26 cellular contexts compared by ENCODE assay signal in the genomic region with DNA sequence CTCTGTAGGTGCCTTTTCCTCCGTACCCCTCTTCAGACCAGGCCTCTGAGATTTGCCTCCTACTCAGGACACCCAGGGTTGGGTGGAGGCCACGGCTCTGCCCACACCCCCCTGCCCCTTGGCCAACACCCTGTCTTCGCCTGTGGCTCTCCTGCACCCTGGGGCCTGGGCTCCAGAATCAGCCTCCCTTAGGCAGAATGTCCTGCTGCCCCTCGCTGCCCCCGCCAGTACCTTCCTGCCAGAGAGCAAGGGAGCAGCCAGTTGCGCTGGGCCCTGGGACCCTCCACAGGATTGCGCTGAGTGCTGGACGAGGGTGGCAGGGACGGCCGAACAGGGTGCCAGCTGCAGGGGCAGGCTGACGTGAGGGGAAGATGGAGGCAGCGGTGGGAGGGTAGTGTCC. TPM values are rescaled to one million over a fixed set of nuclear protein-coding genes. Genes with fewer than 3 reads are reported as not detected.
DNase-seq lines count a peak whose midpoint lies in the region; ATAC-seq and TF ChIP-seq lines count a peak whose summit lies in the region.
"Had no signal": no experiment of that assay in that cellular context is flagged by ENCODE, and none has a peak within 500 bp of the region (broad histone marks: within the 10 kb centered on the region; RNA-seq: fewer than 3 reads in every experiment).

No MANE protein-coding gene starts in this region.

- peaks cover 100% of the 10 kb centered on the region for H3K79me2 ChIP-seq in SK-N-SH (ENCODE audit: insufficient read depth)

- no peak overlapping the region for H2BK5ac ChIP-seq in neuronal stem cell (ENCODE audit: low read length)

- H3K9me3 ChIP-seq in heart right ventricle: no peaks in the 10 kb centered on the region
- H3K9me3 ChIP-seq in neuronal stem cell (replicated peaks in 1 of 2; ENCODE audit: control insufficient read depth in 2 of 2, insufficient read depth in 1 of 2, low read depth in 1 of 2, low read length in 2 of 2): no peaks in the 10 kb centered on the region
- H3K9me3 ChIP-seq in vagina: no peaks in the 10 kb centered on the region
- no peaks in the 10 kb centered on the region for H3K9me3 ChIP-seq in A673 (ENCODE audit: low read depth, low read length, poor library complexity, severe bottlenecking)
- H3K9me3 ChIP-seq in SK-N-SH: no peaks in the 10 kb centered on the region
- H3K9me3 ChIP-seq: BE2C, HAP-1 had no signal

- no peak overlapping the region for H4K91ac ChIP-seq in neuronal stem cell (ENCODE audit: low read depth, low read length, poor library complexity)

- H3K9me2 ChIP-seq in SK-N-SH: no peaks in the 10 kb centered on the region

- no peak overlapping the region for H2BK120ac ChIP-seq in neuronal stem cell (ENCODE audit: low read depth, low read length)

- H3F3A ChIP-seq in SK-N-SH (replicated peaks; ENCODE audit: insufficient read depth): peaks cover 5% of the 10 kb centered on the region

- intact Hi-C loops in Right ventricle myocardium inferior (cut with DNase I) (loop anchor here (5.0 kb wide), 1 partner anchor 717 kb away; no protein-coding TSS in a partner anchor), heart right ventricle (cut with DNase I) (loop anchor here in 9 of 10 donors (5.0 to 10.0 kb wide), 7 partner anchors 42 to 720 kb away; no protein-coding TSS in a partner anchor), left cardiac atrium (cut with DNase I) (loop anchor here (5.0 to 10.0 kb wide), 3 partner anchors 42 to 720 kb away; no protein-coding TSS in a partner anchor), vagina (cut with DNase I) (no loop called here), A673 (cut with micrococcal nuclease; ENCODE audit: unreplicated experiment) (loop anchor here (5.0 to 10.0 kb wide), 2 partner anchors 42 to 720 kb away; no protein-coding TSS in a partner anchor)

- H3K4me2 ChIP-seq in neuronal stem cell (ENCODE audit: insufficient read depth, low read length, poor library complexity, severe bottlenecking): no peak overlapping the region
- H3K4me2 ChIP-seq in SK-N-SH: no peak overlapping the region
- H3K4me2 ChIP-seq: GM23338, PC-9 had no signal

- no peak overlapping the region for H3K4ac ChIP-seq in neuronal stem cell (ENCODE audit: low read length)

- DNase-seq in Right ventricle myocardium inferior (ENCODE audit: missing footprints): peak; percentile 65
- no peak for DNase-seq in heart right ventricle
- peak; percentile 13 for DNase-seq in left cardiac atrium
- DNase-seq in neuronal stem cell (ENCODE audit: low spot score): no peak
- no peak for DNase-seq in vagina (ENCODE audit: extremely low spot score in 2 of 2)
- no peak for DNase-seq in A673 (ENCODE audit: low spot score)
- DNase-seq in SK-N-SH: no peak
- DNase-seq: ACHN, BE2C, DMS 273 treated with DMSO at 0.1 percent for 48 hours, DMS79 treated with DMSO at 0.1 percent for 48 hours, GF-D8, IMR-90, KG1, MM.1S, NCI-H2029, NCI-H446 treated with DMSO at 0.1 percent for 48 hours, NCI-H526 treated with DMSO at 0.1 percent for 48 hours, PC-9, RPMI8226, SIG-M5 had no signal

- peak overlapping the region; percentile 63 for H3K14ac ChIP-seq in neuronal stem cell (ENCODE audit: low read length)

- peaks cover 0 to 21% (median 0%) of the 10 kb centered on the region in 9 donors for H3K36me3 ChIP-seq in heart right ventricle
- H3K36me3 ChIP-seq in neuronal stem cell (replicated peaks in 1 of 2; ENCODE audit: control insufficient read depth in 2 of 2, insufficient read depth in 2 of 2, low read length in 2 of 2): no peaks in the 10 kb centered on the region
- H3K36me3 ChIP-seq in vagina: peaks cover 0 to 4% of the 10 kb centered on the region in 2 donors
- H3K36me3 ChIP-seq in A673 (ENCODE audit: insufficient read depth, low read length, poor library complexity, severe bottlenecking): no peaks in the 10 kb centered on the region
- peaks cover 29 to 35% of the 10 kb centered on the region in 2 experiments for H3K36me3 ChIP-seq in SK-N-SH (replicated peaks in 1 of 2; ENCODE audit: control insufficient read depth in 1 of 2, insufficient read depth in 2 of 2, low read length in 1 of 2)
- H3K36me3 ChIP-seq: BE2C, HAP-1 had no signal

- peaks cover 5% of the 10 kb centered on the region for H3K79me1 ChIP-seq in neuronal stem cell (ENCODE audit: low read depth, low read length)

- H3K4me3 ChIP-seq in heart right ventricle (no peak overlapping the region), neuronal stem cell (ENCODE audit: low read length in 2 of 2) (no peak overlapping the region), vagina (no peak overlapping the region), A673 (ENCODE audit: low read depth, low read length, poor library complexity, severe bottlenecking) (no peak overlapping the region), SK-N-SH (ENCODE audit: low read depth in 2 of 2, low read length in 1 of 2) (no peak overlapping the region)
- H3K4me3 ChIP-seq: GM23338, HAP-1, PC-9 had no signal

- peak overlapping the region; percentile 22 for H2BK12ac ChIP-seq in neuronal stem cell (ENCODE audit: low read length)

- H3K27ac ChIP-seq in heart right ventricle (no peak overlapping the region), neuronal stem cell (replicated peaks; ENCODE audit: low read length) (no peak overlapping the region), vagina (peak overlapping the region; percentile 15), A673 (ENCODE audit: low read depth, low read length, poor library complexity, severe bottlenecking) (no peak overlapping the region), SK-N-SH (ENCODE audit: low read depth in 2 of 2, low read length in 1 of 2) (no peak overlapping the region)
- H3K27ac ChIP-seq: 22Rv1, PC-9 had no signal

- H3K9ac ChIP-seq in neuronal stem cell (ENCODE audit: low read depth, low read length, poor library complexity) (peak overlapping the region; percentile 60), SK-N-SH (no peak overlapping the region)

- TF ChIP-seq CTCF in heart right ventricle (IDR thresholded peaks at IDR 0.05): no peak
- no peak for TF ChIP-seq CTCF in vagina (IDR thresholded peaks at IDR 0.05)
- TF ChIP-seq CTCF in A673 (conservative IDR thresholded peaks at IDR 0.05; ENCODE audit: low read depth, low read length): no peak
- TF ChIP-seq CTCF in SK-N-SH (IDR thresholded peaks at IDR 0.05): no peak

- no TSS peak for BruUV-seq in A673 (replicated peaks; lab: Mats Ljungman, UMichigan)

- H3K27me3 ChIP-seq in heart right ventricle (no peaks in the 10 kb centered on the region), neuronal stem cell (ENCODE audit: control insufficient read depth in 3 of 3, insufficient read depth in 3 of 3, low read depth in 1 of 3, low read length in 3 of 3) (peaks cover 0 to 8% (median 0%) of the 10 kb centered on the region in 3 experiments), vagina (no peaks in the 10 kb centered on the region), A673 (replicated peaks; ENCODE audit: insufficient read depth, low read depth, low read length, poor library complexity) (no peaks in the 10 kb centered on the region), SK-N-SH (ENCODE audit: insufficient read depth) (no peaks in the 10 kb centered on the region)
- H3K27me3 ChIP-seq: BE2C had no signal

- H2AFZ ChIP-seq in neuronal stem cell (ENCODE audit: low read length) (no peak overlapping the region), SK-N-SH (ENCODE audit: low read depth) (no peak overlapping the region)
- H2AFZ ChIP-seq: GM23338, PC-9 had no signal

- H4K20me1 ChIP-seq in SK-N-SH (ENCODE audit: insufficient read depth): peaks cover 100% of the 10 kb centered on the region

- no peak overlapping the region for H4K8ac ChIP-seq in neuronal stem cell (ENCODE audit: low read depth, low read length)

- TF ChIP-seq RAD21 in SK-N-SH (IDR thresholded peaks at IDR 0.05; ENCODE audit: low read length): no peak

- H3K18ac ChIP-seq in neuronal stem cell (ENCODE audit: low read length): peak overlapping the region; percentile 27

- H3K4me1 ChIP-seq in heart right ventricle (peaks cover 4 to 34% (median 19%) of the 10 kb centered on the region in 9 donors), neuronal stem cell (ENCODE audit: control insufficient read depth in 2 of 2, insufficient read depth in 1 of 2, low read depth in 1 of 2, low read length in 2 of 2) (peaks cover 0 to 7% of the 10 kb centered on the region in 2 donors), vagina (peaks cover 68% of the 10 kb centered on the region), A673 (ENCODE audit: insufficient read depth, low read length, poor library complexity, severe bottlenecking) (no peaks in the 10 kb centered on the region), SK-N-SH (ENCODE audit: control insufficient read depth in 1 of 2, insufficient read depth in 2 of 2, low read depth in 1 of 2, low read length in 1 of 2) (peaks cover 0 to 34% of the 10 kb centered on the region in 2 experiments; a peak in 1 of 4 replicates)
- H3K4me1 ChIP-seq: HAP-1 had no signal

- POLR2A ChIA-PET in A673 (lab: Charles Lee; ENCODE audit: low non-redundant PET): no interaction called here
- POLR2A ChIA-PET in SK-N-SH (lab: Yijun Ruan, JAX): no interaction called here

- no peak for TF ChIP-seq EP300 in SK-N-SH (IDR thresholded peaks at IDR 0.05; ENCODE audit: borderline replicate concordance in 1 of 2, low read depth in 1 of 2, low read length in 1 of 2)

- CTCF ChIA-PET in A673 (lab: Charles Lee): no interaction called here
- CTCF ChIA-PET in SK-N-SH (lab: Yijun Ruan, JAX): interaction anchor here (0.6 to 9.9 kb wide), 8 partner anchors 11 to 524 kb away, joined by 3 to 122 read pairs (median 3); no protein-coding TSS in a partner anchor

- no peak overlapping the region for H2BK15ac ChIP-seq in neuronal stem cell (ENCODE audit: low read length)

- no peak overlapping the region for H2AK5ac ChIP-seq in neuronal stem cell (ENCODE audit: low read depth, low read length)

- TF ChIP-seq POLR2A in vagina (IDR thresholded peaks at IDR 0.05): no peak

- ATAC-seq in Right ventricle myocardium inferior (no peak), heart right ventricle (no peak), left cardiac atrium (no peak), HG02970 (IDR thresholded peaks at IDR 0.05; ENCODE audit: low FRiP score, unreplicated experiment) (no peak)
- ATAC-seq: GM23338 had no signal

- 89 to 93% methylated on average over 12 of the region's 12 CpGs for WGBS in heart right ventricle, 2 donors
- WGBS in neuronal stem cell (ENCODE audit: extremely low coverage in 2 of 2, insufficient read length in 2 of 2, insufficient replicate concordance in 1 of 2), 2 donors: no CpG with 5 or more reads among the region's 12 CpGs
- WGBS in SK-N-SH (ENCODE audit: low lambda C conversion rate): 93% methylated on average over 12 of the region's 12 CpGs

- no peak overlapping the region for H3K23ac ChIP-seq in neuronal stem cell (ENCODE audit: low read depth, low read length, poor library complexity)

TF ChIP-seq in SK-N-SH, 30 proteins besides CTCF, POLR2A, EP300 and RAD21 (continues in another document):
- TF ChIP-seq RCOR1 (IDR thresholded peaks at IDR 0.05; ENCODE audit: low read length): no peak

RNA-seq across cellular contexts. Expression of a gene that starts 53.5 kb away (rescaled TPM):
- total RNA-seq in Right ventricle myocardium inferior (18.7 TPM), heart right ventricle (10 to 100 TPM in 7 of 10 donors, 1 to 10 TPM in 3; 8.1 to 60.0 (median 12.2) TPM), left cardiac atrium (10 to 100 TPM; 29.8 to 35.2 TPM), vagina (36.6 TPM), A673 (2021) (33.6 and 37.6 TPM in 2 replicates)
- polyA plus RNA-seq in heart right ventricle (10 to 100 TPM; 13.8 to 19.7 TPM), SK-N-SH (2012; rRNA removed) (26.4 and 73.8 TPM in 2 replicates)
- 10.1 TPM for polyA plus RNA-seq in neuronal stem cell (2013, experiment 1 of 2)
- polyA plus RNA-seq in neuronal stem cell (2013, experiment 2 of 2): 10.2 TPM
- 37.9 and 52.7 TPM in 2 replicates for polyA plus RNA-seq in SK-N-SH (2012; cell fraction: cytosol; rRNA removed)
- 131 and 166 TPM in 2 replicates for polyA plus RNA-seq in SK-N-SH (2012; cell fraction: nucleus; rRNA removed)
- polyA plus RNA-seq: CD14-positive monocyte had no signal

Comparison
In these comparisons a context has a peak if more than half of its experiments do, and no peak if none do; other contexts are left out.
1. DNase-seq: peak in Right ventricle myocardium inferior (single experiment) and left cardiac atrium (single experiment); none in heart right ventricle (0 of 2), neuronal stem cell (single experiment), vagina (0 of 2), A673 (single experiment) and SK-N-SH (single experiment).